ENCODE assay signal across 9 cellular contexts in the genomic region with DNA sequence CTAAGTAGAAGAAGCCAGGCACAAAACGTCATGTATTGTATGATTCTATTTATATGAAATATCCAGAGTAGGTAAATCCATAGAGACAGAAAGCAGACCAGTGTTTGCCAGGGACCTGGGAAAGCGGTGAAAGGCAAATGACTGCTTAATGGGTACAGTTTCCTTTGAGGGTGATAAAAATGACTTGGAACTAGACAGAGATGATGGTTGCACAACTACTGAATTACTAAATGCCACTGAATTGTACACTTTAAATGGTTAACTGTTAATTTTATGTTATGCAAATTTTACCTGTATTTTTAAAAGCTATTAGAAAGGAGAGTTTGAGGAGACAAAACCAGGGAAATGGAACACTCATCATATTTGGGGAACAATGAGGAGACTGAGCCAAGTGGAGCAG.
"Had no signal": no experiment of that assay in that cellular context is flagged by ENCODE, and none has a peak within 500 bp of the region (broad histone marks: within the 10 kb centered on the region; RNA-seq: fewer than 3 reads in every experiment).

No MANE protein-coding gene starts in this region.

- H3K4me3 ChIP-seq: GM23248, GM23338, HAP-1 had no signal

- H3K9me3 ChIP-seq: HAP-1 had no signal

- H2AFZ ChIP-seq: GM23248, GM23338 had no signal

- DNase-seq: GM23248, GOT3, H7, H9, HCEC 1CT, HFFc6 had no signal

- H3K4me1 ChIP-seq: HAP-1 had no signal

- H3K36me3 ChIP-seq: HAP-1 had no signal

- H3K27ac ChIP-seq: GM23248 had no signal

- H3K9ac ChIP-seq: GM23248 had no signal

- H3K4me2 ChIP-seq: GM23338 had no signal

- ATAC-seq: GM23338, HCT116 had no signal
